1 cellular context compared by ENCODE assay signal in genomic region chr17:71085238-71086033, GRCh38.
TF ChIP-seq lines count a peak whose summit lies in the region.

No MANE protein-coding gene starts in this region.

TF ChIP-seq in liver, 16 proteins besides CTCF, POLR2A, EP300 and RAD21 (continued from another document):
- TF ChIP-seq REST (IDR thresholded peaks at IDR 0.05) (peak; percentile 19), NR2F2 (IDR thresholded peaks at IDR 0.05) (peak; percentile 97), ATF3 (IDR thresholded peaks at IDR 0.05) (peak; percentile 18), EGR1 (IDR thresholded peaks at IDR 0.05; ENCODE audit: low read depth in 2 of 2) (no peak), MAX (IDR thresholded peaks at IDR 0.05) (peak; percentile 35), SP1 (IDR thresholded peaks at IDR 0.05) (peak; percentile 63), FOXA1 (IDR thresholded peaks at IDR 0.05) (peak; percentile 81)
